ENCODE assay signal across 1 cellular context in the genomic region with DNA sequence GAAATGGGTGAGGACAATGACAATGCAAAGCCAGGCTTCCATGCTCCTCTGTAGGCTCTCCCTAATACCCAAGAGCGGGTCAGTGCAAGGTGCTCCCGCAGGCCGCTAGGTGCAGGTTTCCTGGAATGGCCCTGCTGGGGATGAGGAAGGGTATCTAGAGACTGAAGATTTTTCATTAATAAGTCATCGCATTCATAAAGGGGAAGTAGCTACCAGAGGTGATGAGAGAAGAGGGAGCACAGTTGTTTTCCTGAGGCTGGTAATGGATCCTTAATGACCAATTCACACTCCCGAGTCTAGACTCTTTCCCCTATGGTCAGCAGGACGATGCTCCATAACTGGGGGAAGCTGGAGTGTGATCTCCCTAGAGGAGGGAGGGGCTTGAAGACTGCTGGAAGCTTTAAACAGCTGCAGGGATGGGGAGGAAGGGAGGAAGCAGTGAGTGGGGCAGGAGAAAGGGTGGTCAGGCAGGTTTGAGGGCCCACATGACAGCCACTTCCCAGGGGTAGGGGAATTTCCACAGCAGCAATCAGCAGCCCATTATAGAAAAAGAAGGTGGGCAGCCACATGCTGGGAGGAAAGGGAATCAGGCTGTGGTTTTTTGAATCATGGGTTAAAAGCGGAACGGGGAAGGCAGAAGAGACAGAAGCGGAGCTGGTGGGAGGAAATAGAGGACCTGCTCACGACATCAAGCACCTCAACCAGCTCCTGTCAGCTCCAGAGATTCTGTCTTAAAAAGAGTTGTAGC.
TF ChIP-seq lines count a peak whose summit lies in the region.

No MANE protein-coding gene starts in this region.

TF ChIP-seq in WTC11, 78 proteins besides CTCF, POLR2A, EP300 and RAD21 (continued from another document):
- TF ChIP-seq, protein P1, sequence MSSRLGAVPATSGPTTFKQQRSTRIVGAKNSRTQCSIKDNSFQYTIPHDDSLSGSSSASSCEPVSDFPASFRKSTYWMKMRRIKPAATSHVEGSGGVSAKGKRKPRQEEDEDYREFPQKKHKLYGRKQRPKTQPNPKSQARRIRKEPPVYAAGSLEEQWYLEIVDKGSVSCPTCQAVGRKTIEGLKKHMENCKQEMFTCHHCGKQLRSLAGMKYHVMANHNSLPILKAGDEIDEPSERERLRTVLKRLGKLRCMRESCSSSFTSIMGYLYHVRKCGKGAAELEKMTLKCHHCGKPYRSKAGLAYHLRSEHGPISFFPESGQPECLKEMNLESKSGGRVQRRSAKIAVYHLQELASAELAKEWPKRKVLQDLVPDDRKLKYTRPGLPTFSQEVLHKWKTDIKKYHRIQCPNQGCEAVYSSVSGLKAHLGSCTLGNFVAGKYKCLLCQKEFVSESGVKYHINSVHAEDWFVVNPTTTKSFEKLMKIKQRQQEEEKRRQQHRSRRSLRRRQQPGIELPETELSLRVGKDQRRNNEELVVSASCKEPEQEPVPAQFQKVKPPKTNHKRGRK (CRISPR knock-in tag; IDR thresholded peaks at IDR 0.05; ENCODE audit: borderline replicate concordance): no peak
TF ChIP-seq in WTC11: peak in this region for 0.
